Comparison of ENCODE assay signal across 11 cellular contexts in genomic region chr9:80797841-80798688, GRCh38.
A peak's percentile ranks its signal among the peaks of the same experiment; 100 is the strongest.
DNase-seq lines count a peak whose midpoint lies in the region; ATAC-seq and TF ChIP-seq lines count a peak whose summit lies in the region.
"Had no signal": no experiment of that assay in that cellular context is flagged by ENCODE, and none has a peak within 500 bp of the region (broad histone marks: within the 10 kb centered on the region; RNA-seq: fewer than 3 reads in every experiment).

No MANE protein-coding gene starts in this region.

- WGBS in heart left ventricle, 4 donors: 57 to 69% (median 62%) methylated on average over 4 of the region's 4 CpGs
- WGBS in spleen, 5 donors: 60 to 78% (median 64%) methylated on average over 4 of the region's 4 CpGs

- TF ChIP-seq POLR2A in heart left ventricle (IDR thresholded peaks at IDR 0.05) (no peak), spleen (IDR thresholded peaks at IDR 0.05) (no peak)

- no peak for TF ChIP-seq CTCF in heart left ventricle (IDR thresholded peaks at IDR 0.05)
- TF ChIP-seq CTCF in spleen (IDR thresholded peaks at IDR 0.05 in 8 of 11, conservative IDR thresholded peaks at IDR 0.05 in 3 of 11): no peak

- H3K27ac ChIP-seq in heart left ventricle (peak overlapping the region in 6 of 12 donors; percentile 21 to 74 (median 32)), rectal smooth muscle tissue (ENCODE audit: low read depth, low read length) (peak overlapping the region; percentile 77), spleen (peak overlapping the region in 4 of 8 donors; percentile 1 to 35 (median 28))
- H3K27ac ChIP-seq: brain microvascular endothelial cell had no signal

- H3K9ac ChIP-seq in rectal smooth muscle tissue (ENCODE audit: low read length): no peak overlapping the region

- H3K9me3 ChIP-seq in heart left ventricle (peaks cover 0 to 16% (median 0%) of the 10 kb centered on the region in 12 donors), spleen (peaks cover 0 to 23% (median 13%) of the 10 kb centered on the region in 8 donors)

- no peaks in the 10 kb centered on the region for H3K27me3 ChIP-seq in heart left ventricle
- no peaks in the 10 kb centered on the region for H3K27me3 ChIP-seq in rectal smooth muscle tissue (ENCODE audit: control insufficient read depth, insufficient read depth, low read length)
- no peaks in the 10 kb centered on the region for H3K27me3 ChIP-seq in spleen (replicated peaks in 1 of 7)
- H3K27me3 ChIP-seq: brain microvascular endothelial cell had no signal

- ATAC-seq in heart left ventricle (peak; percentile 70 to 85 (median 78)), GM18498 (IDR thresholded peaks at IDR 0.05; ENCODE audit: unreplicated experiment) (no peak)

- H3K36me3 ChIP-seq in heart left ventricle (no peaks in the 10 kb centered on the region), rectal smooth muscle tissue (ENCODE audit: control insufficient read depth, insufficient read depth, low read length) (no peaks in the 10 kb centered on the region), spleen (no peaks in the 10 kb centered on the region)
- H3K36me3 ChIP-seq: brain microvascular endothelial cell had no signal

- no peak overlapping the region for H3K4me3 ChIP-seq in heart left ventricle
- H3K4me3 ChIP-seq in rectal smooth muscle tissue (ENCODE audit: low read length): no peak overlapping the region
- H3K4me3 ChIP-seq in spleen: no peak overlapping the region

- intact Hi-C loops in heart left ventricle (cut with DNase I): no loop called here
- intact Hi-C loops in spleen (cut with DNase I; ENCODE audit: low total_unique reads): no loop called here

- H3K4me1 ChIP-seq in heart left ventricle (peaks cover 0 to 13% (median 0%) of the 10 kb centered on the region in 12 donors), rectal smooth muscle tissue (ENCODE audit: control insufficient read depth, insufficient read depth, low read length) (peaks cover 19% of the 10 kb centered on the region), spleen (no peaks in the 10 kb centered on the region)

- peak; percentile 31 for DNase-seq in ELF-1 (ENCODE audit: low read depth, low spot score)
- DNase-seq in SK-N-DZ (ENCODE audit: low spot score): peak; percentile 96
- DNase-seq in heart left ventricle: peak in 3 of 5 donors; percentile 9 to 35 (median 27)
- DNase-seq in NCI-H510A (lab: John Stamatoyannopoulos, UW): no peak
- DNase-seq in spleen: no peak
- no peak for DNase-seq in islet precursor cell
- DNase-seq: activated CD4-positive, CD25-positive, alpha-beta regulatory T cell; brain microvascular endothelial cell; NCI-H1105 had no signal

Comparison
In these comparisons a context has a peak if more than half of its experiments do, and no peak if none do; other contexts are left out.
1. DNase-seq: peak in ELF-1 (single experiment), SK-N-DZ (single experiment) and heart left ventricle (3 of 5); none in NCI-H510A (single experiment), spleen (single experiment) and islet precursor cell (single experiment).